ENCODE assay signal across 9 cellular contexts in genomic region chr1:193188915-193189314, GRCh38. TPM values are rescaled to one million over a fixed set of nuclear protein-coding genes. Genes with fewer than 3 reads are reported as not detected.
DNase-seq lines count a peak whose midpoint lies in the region; ATAC-seq and TF ChIP-seq lines count a peak whose summit lies in the region.
"Not testable (repeated sequence)": the region's sequence is repeated elsewhere in the genome, so short reads cannot be mapped to it uniquely, and the experiment has no call there.
"Had no signal": no experiment of that assay in that cellular context is flagged by ENCODE, and none has a peak within 500 bp of the region (broad histone marks: within the 10 kb centered on the region; RNA-seq: fewer than 3 reads in every experiment).

No MANE protein-coding gene starts in this region.

- ATAC-seq in GM23338; heart left ventricle; right cardiac atrium; lung (ENCODE audit: insufficient read depth, low FRiP score): not testable (repeated sequence)

- H3K4me2 ChIP-seq in GM23338 = not testable (repeated sequence)

- not testable (repeated sequence) for H3F3A ChIP-seq in GM23338 (replicated peaks; ENCODE audit: low read depth)

- BruUV-seq in MCF 10A (replicated peaks; lab: Mats Ljungman, UMichigan) = not testable (repeated sequence)

- intact Hi-C loops in MCF 10A (cut with micrococcal nuclease) = not testable (repeated sequence)
- intact Hi-C loops in heart left ventricle (cut with DNase I) = loop anchor here in 8 of 10 donors (5.0 to 10.0 kb wide), 11 partner anchors 146 to 1106 kb away; no protein-coding TSS in a partner anchor
- intact Hi-C loops in right cardiac atrium (cut with DNase I) = loop anchor here in 2 of 4 donors (5.0 to 10.0 kb wide), 3 partner anchors 468 to 1106 kb away; no protein-coding TSS in a partner anchor
- intact Hi-C loops in prostate gland (cut with DNase I) = loop anchor here (5.0 to 10.0 kb wide), 4 partner anchors 156 to 1106 kb away; no protein-coding TSS in a partner anchor

- H2AFZ ChIP-seq in GM23338 = not testable (repeated sequence)

- H3K27ac ChIP-seq in GM23338 (ENCODE audit: low read depth) = not testable (repeated sequence)
- H3K27ac ChIP-seq in heart left ventricle = peak overlapping the region; percentile 11 to 78 (median 74)
- peak overlapping the region; percentile 81 for H3K27ac ChIP-seq in right cardiac atrium (ENCODE audit: low read length)
- H3K27ac ChIP-seq in lung (ENCODE audit: low read depth in 1 of 2, low read length in 1 of 2) = peak overlapping the region; percentile 5 to 43
- peak overlapping the region; percentile 23 to 55 for H3K27ac ChIP-seq in prostate gland

- H3K9me2 ChIP-seq in GM23338 (ENCODE audit: insufficient read depth) = not testable (repeated sequence)

- not testable (repeated sequence) for H3K4me3 ChIP-seq in GM23338; right cardiac atrium (ENCODE audit: low read length); lung; prostate gland
- H3K4me3 ChIP-seq in heart left ventricle = peak overlapping the region in 7 of 12 donors; percentile 2 to 53 (median 48)

- H3K27ac Mint-ChIP-seq in GM23338 (peak overlapping the region; percentile 59; the same call in 1 of the 2 replicates), MCF 10A (ENCODE audit: low read depth, unreplicated experiment) (peak overlapping the region; percentile 13), type B pancreatic cell (peak overlapping the region; percentile 35)

- not testable (repeated sequence) for H3K27me3 Mint-ChIP-seq in GM23338 (ENCODE audit: insufficient read depth, low read depth, poor library complexity); MCF 10A (ENCODE audit: insufficient read depth, unreplicated experiment); type B pancreatic cell

- not testable (repeated sequence) for H4K20me1 ChIP-seq in GM23338 (replicated peaks; ENCODE audit: insufficient read depth)

- H3K27me3 ChIP-seq in GM23338 (ENCODE audit: insufficient read depth); heart left ventricle; right cardiac atrium (ENCODE audit: control insufficient read depth, insufficient read depth); lung (ENCODE audit: control insufficient read depth, insufficient read depth); prostate gland (replicated peaks; ENCODE audit: insufficient read depth): not testable (repeated sequence)

- H3K36me3 ChIP-seq in GM23338 (ENCODE audit: insufficient read depth); lung (ENCODE audit: control insufficient read depth in 2 of 2, insufficient read depth in 2 of 2, low read length in 2 of 2); prostate gland: not testable (repeated sequence)
- peaks cover 0 to 11% (median 0%) of the 10 kb centered on the region in 9 donors for H3K36me3 ChIP-seq in heart left ventricle

- H3K79me2 ChIP-seq in GM23338 (replicated peaks; ENCODE audit: insufficient read depth) = peaks cover 94% of the 10 kb centered on the region

- POLR2A ChIA-PET in MCF 10A (lab: Yijun Ruan, JAX) = not testable (repeated sequence)

- peaks cover 0 to 11% (median 5%) of the 10 kb centered on the region in 12 donors for H3K9me3 ChIP-seq in heart left ventricle
- not testable (repeated sequence) for H3K9me3 ChIP-seq in right cardiac atrium (ENCODE audit: control insufficient read depth, low read length); lung (ENCODE audit: control insufficient read depth in 2 of 2, insufficient read depth in 1 of 2, low read length in 1 of 2); prostate gland

- peaks cover 23% of the 10 kb centered on the region; the same call in 2 of the 3 replicates for H3K9me3 Mint-ChIP-seq in GM23338
- H3K9me3 Mint-ChIP-seq in MCF 10A (ENCODE audit: unreplicated experiment); type B pancreatic cell: not testable (repeated sequence)

- CTCF ChIA-PET in MCF 10A (lab: Yijun Ruan, JAX) = interaction anchor here (0.6 to 3.1 kb wide), 7 partner anchors 8 to 1106 kb away, joined by 3 to 15 read pairs (median 3); no protein-coding TSS in a partner anchor

- TF ChIP-seq CTCF in GM23338 (conservative IDR thresholded peaks at IDR 0.05; ENCODE audit: low read depth in 2 of 2); MCF 10A (IDR thresholded peaks at IDR 0.05; ENCODE audit: unreplicated experiment); heart left ventricle (IDR thresholded peaks at IDR 0.05); lung (IDR thresholded peaks at IDR 0.05; ENCODE audit: control extremely low read depth, extremely low read depth); prostate gland (IDR thresholded peaks at IDR 0.05); type B pancreatic cell (conservative IDR thresholded peaks at IDR 0.05): not testable (repeated sequence)

- DNase-seq in GM23338 (ENCODE audit: low spot score); MCF 10A (ENCODE audit: unreplicated experiment); heart left ventricle; right cardiac atrium; lung (ENCODE audit: low spot score); prostate gland (ENCODE audit: low spot score); type B pancreatic cell (ENCODE audit: extremely low spot score, unreplicated experiment): not testable (repeated sequence)

- H3K4me3 Mint-ChIP-seq in GM23338; MCF 10A (ENCODE audit: unreplicated experiment); type B pancreatic cell: not testable (repeated sequence)

- H3K4me1 Mint-ChIP-seq in GM23338 (peaks cover 30% of the 10 kb centered on the region; the same call in 2 of the 3 replicates), MCF 10A (ENCODE audit: insufficient read depth, unreplicated experiment) (peaks cover 31% of the 10 kb centered on the region), type B pancreatic cell (ENCODE audit: unreplicated experiment) (peaks cover 27% of the 10 kb centered on the region)

- TF ChIP-seq POLR2A in heart left ventricle (IDR thresholded peaks at IDR 0.05); prostate gland (IDR thresholded peaks at IDR 0.05): not testable (repeated sequence)

- H3K36me3 Mint-ChIP-seq in GM23338 (ENCODE audit: low read depth) (peaks cover 32% of the 10 kb centered on the region), type B pancreatic cell (peaks cover 16% of the 10 kb centered on the region)
- H3K36me3 Mint-ChIP-seq in MCF 10A (ENCODE audit: insufficient read depth, unreplicated experiment) = not testable (repeated sequence)

- H3K4me1 ChIP-seq in GM23338 (ENCODE audit: insufficient read depth); right cardiac atrium (ENCODE audit: control insufficient read depth, insufficient read depth, low read length); lung (ENCODE audit: control insufficient read depth in 2 of 2, insufficient read depth in 2 of 2, low read length in 2 of 2); prostate gland (replicated peaks): not testable (repeated sequence)
- peaks cover 0 to 50% (median 28%) of the 10 kb centered on the region in 12 donors for H3K4me1 ChIP-seq in heart left ventricle

- WGBS in heart left ventricle, 4 donors = 60 to 77% (median 70%) methylated on average over 7 of the region's 7 CpGs
- 77% methylated on average over 7 of the region's 7 CpGs for WGBS in right cardiac atrium
- 88% methylated on average over 7 of the region's 7 CpGs for WGBS in lung, 2 donors
- 70% methylated on average over 7 of the region's 7 CpGs for WGBS in prostate gland

RNA-seq across cellular contexts. Expression of gene B3GALT2, which starts 2.5 kb away (rescaled TPM):
- not detected in 2 replicates for total RNA-seq in GM23338 (2014; rRNA removed; shearing (Covaris generic))
- polyA plus RNA-seq in GM23338 (2016; fragmentation: Nextera tagmentation; extraction: Ambion mirVana) = 0.82 and 1.2 TPM in 2 replicates
- total RNA-seq in MCF 10A (2022) = not detected in 2 replicates
- 10 to 100 TPM; 22.5 to 67.0 (median 54.5) TPM for total RNA-seq in heart left ventricle
- polyA plus RNA-seq in heart left ventricle = 10 to 100 TPM; 14.6 to 39.4 TPM
- total RNA-seq in right cardiac atrium = 10 to 100 TPM; 36.4 to 73.5 (median 57.0) TPM
- polyA plus RNA-seq in right cardiac atrium = 25.5 TPM
- total RNA-seq in lung = 1 to 10 TPM in 1 of 2 donors, under 1 TPM in 1; 0.61 to 8.8 TPM
- under 1 TPM; 0.24 to 0.81 TPM for polyA plus RNA-seq in lung
- 1 to 10 TPM; 3.5 to 5.2 TPM for total RNA-seq in prostate gland
- 3.2 and 3.6 TPM in 2 replicates for total RNA-seq in type B pancreatic cell (ENCODE audit: low replicate concordance)
- total RNA-seq: G401, GM12878 had no signal
